Comparison of ENCODE assay signal across 3 cellular contexts in the genomic region with DNA sequence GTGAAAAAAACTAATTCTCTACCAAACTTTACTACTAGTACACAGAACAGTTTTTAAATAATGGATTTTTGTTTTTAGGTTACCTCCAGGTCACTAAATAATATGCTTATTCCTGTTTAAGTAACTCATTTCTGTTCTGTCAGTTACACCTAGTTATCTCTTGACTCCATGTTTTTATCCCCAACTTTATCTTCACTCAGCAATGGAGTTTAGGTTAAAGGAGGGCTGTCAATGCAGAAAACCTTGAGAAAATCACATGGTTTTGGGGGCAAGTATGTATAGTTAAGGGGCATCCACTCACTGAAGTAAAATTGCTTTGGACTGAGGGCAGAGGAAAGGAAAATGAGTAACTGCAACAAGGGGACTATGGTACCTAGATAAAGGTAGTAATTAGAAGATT.
TF ChIP-seq lines count a peak whose summit lies in the region.

No MANE protein-coding gene starts in this region.

TF ChIP-seq in GM23338, 12 proteins besides CTCF, POLR2A, EP300 and RAD21 (continues in another document):
- TF ChIP-seq POLR2AphosphoS5 (IDR thresholded peaks at IDR 0.05; ENCODE audit: low read depth) (no peak), ZNF114 (CRISPR knock-in tag; IDR thresholded peaks at IDR 0.05) (no peak), NANOG (IDR thresholded peaks at IDR 0.05; ENCODE audit: borderline replicate concordance) (no peak), CREB1 (CRISPR knock-in tag; IDR thresholded peaks at IDR 0.05; ENCODE audit: low read depth) (no peak)
- TF ChIP-seq, protein P1, sequence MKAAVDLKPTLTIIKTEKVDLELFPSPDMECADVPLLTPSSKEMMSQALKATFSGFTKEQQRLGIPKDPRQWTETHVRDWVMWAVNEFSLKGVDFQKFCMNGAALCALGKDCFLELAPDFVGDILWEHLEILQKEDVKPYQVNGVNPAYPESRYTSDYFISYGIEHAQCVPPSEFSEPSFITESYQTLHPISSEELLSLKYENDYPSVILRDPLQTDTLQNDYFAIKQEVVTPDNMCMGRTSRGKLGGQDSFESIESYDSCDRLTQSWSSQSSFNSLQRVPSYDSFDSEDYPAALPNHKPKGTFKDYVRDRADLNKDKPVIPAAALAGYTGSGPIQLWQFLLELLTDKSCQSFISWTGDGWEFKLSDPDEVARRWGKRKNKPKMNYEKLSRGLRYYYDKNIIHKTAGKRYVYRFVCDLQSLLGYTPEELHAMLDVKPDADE (IDR thresholded peaks at IDR 0.05) = no peak

TF ChIP-seq in K562, 482 proteins besides CTCF, POLR2A, EP300 and RAD21:
- peak; percentile 64 for TF ChIP-seq TCF3 (CRISPR knock-in tag; IDR thresholded peaks at IDR 0.05)
- no peak for TF ChIP-seq POLR3G (IDR thresholded peaks at IDR 0.05; ENCODE audit: extremely low read depth, insufficient read length, insufficient replicate concordance)
- TF ChIP-seq, protein P2, sequence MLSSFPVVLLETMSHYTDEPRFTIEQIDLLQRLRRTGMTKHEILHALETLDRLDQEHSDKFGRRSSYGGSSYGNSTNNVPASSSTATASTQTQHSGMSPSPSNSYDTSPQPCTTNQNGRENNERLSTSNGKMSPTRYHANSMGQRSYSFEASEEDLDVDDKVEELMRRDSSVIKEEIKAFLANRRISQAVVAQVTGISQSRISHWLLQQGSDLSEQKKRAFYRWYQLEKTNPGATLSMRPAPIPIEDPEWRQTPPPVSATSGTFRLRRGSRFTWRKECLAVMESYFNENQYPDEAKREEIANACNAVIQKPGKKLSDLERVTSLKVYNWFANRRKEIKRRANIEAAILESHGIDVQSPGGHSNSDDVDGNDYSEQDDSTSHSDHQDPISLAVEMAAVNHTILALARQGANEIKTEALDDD (IDR thresholded peaks at IDR 0.05) = peak; percentile 87
- 0 out of 2 replicates have a peak, but pooled peaks have one; percentile 26 for TF ChIP-seq NR2C1 (IDR thresholded peaks at IDR 0.05)
- no peak for TF ChIP-seq NR2C1 (tag; IDR thresholded peaks at IDR 0.05)
- peak; percentile 67 for TF ChIP-seq CBFA2T3 (IDR thresholded peaks at IDR 0.05)
- TF ChIP-seq NCOR1 (IDR thresholded peaks at IDR 0.05) = peak; percentile 47; the same call in 1 of the 2 replicates
- TF ChIP-seq, protein P3, sequence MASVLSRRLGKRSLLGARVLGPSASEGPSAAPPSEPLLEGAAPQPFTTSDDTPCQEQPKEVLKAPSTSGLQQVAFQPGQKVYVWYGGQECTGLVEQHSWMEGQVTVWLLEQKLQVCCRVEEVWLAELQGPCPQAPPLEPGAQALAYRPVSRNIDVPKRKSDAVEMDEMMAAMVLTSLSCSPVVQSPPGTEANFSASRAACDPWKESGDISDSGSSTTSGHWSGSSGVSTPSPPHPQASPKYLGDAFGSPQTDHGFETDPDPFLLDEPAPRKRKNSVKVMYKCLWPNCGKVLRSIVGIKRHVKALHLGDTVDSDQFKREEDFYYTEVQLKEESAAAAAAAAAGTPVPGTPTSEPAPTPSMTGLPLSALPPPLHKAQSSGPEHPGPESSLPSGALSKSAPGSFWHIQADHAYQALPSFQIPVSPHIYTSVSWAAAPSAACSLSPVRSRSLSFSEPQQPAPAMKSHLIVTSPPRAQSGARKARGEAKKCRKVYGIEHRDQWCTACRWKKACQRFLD (CRISPR knock-in tag; IDR thresholded peaks at IDR 0.05) = 0 out of 2 replicates have a peak, but pooled peaks have one; percentile 22
- TF ChIP-seq SMARCA4 (IDR thresholded peaks at IDR 0.05) = 0 out of 2 replicates have a peak, but pooled peaks have one; percentile 16
- TF ChIP-seq DPF2 (IDR thresholded peaks at IDR 0.05) = peak; percentile 42; the same call in 1 of the 2 replicates
- 0 out of 2 replicates have a peak, but pooled peaks have one; percentile 17 for TF ChIP-seq XRCC3 (IDR thresholded peaks at IDR 0.05)
- no peak for TF ChIP-seq TAF9B (IDR thresholded peaks at IDR 0.05; ENCODE audit: partially characterized antibody)
- peak; percentile 58 for TF ChIP-seq ARID1B (IDR thresholded peaks at IDR 0.05)
- no peak for TF ChIP-seq CAMTA2 (CRISPR knock-in tag; conservative IDR thresholded peaks at IDR 0.05)
- no peak for TF ChIP-seq TFAM (CRISPR knock-in tag; conservative IDR thresholded peaks at IDR 0.05)
- peak; percentile 31; the same call in 1 of the 2 replicates for TF ChIP-seq CBFA2T2 (conservative IDR thresholded peaks at IDR 0.05)
- TF ChIP-seq EWSR1 (IDR thresholded peaks at IDR 0.05; ENCODE audit: borderline replicate concordance, low read depth, partially characterized antibody) = peak; percentile 71
- TF ChIP-seq GATAD2B (IDR thresholded peaks at IDR 0.05; ENCODE audit: borderline replicate concordance) = 0 out of 2 replicates have a peak, but pooled peaks have one; percentile 47
- peak; percentile 46; the same call in 1 of the 2 replicates for TF ChIP-seq TAL1 (IDR thresholded peaks at IDR 0.05)

TF ChIP-seq in HepG2, 621 proteins besides CTCF, POLR2A, EP300 and RAD21:
- TF ChIP-seq GTF2F1 (IDR thresholded peaks at IDR 0.05; ENCODE audit: low read length) = no peak
- no peak for TF ChIP-seq ZBTB7A (CRISPR knock-in tag; IDR thresholded peaks at IDR 0.05)
- TF ChIP-seq SOX13 (IDR thresholded peaks at IDR 0.05) = no peak
- no peak for TF ChIP-seq SOX13 (CRISPR knock-in tag; conservative IDR thresholded peaks at IDR 0.05 in 1 of 2, IDR thresholded peaks at IDR 0.05 in 1 of 2)
- no peak for TF ChIP-seq BCL6 (CRISPR knock-in tag; IDR thresholded peaks at IDR 0.05)
- TF ChIP-seq, protein P4, sequence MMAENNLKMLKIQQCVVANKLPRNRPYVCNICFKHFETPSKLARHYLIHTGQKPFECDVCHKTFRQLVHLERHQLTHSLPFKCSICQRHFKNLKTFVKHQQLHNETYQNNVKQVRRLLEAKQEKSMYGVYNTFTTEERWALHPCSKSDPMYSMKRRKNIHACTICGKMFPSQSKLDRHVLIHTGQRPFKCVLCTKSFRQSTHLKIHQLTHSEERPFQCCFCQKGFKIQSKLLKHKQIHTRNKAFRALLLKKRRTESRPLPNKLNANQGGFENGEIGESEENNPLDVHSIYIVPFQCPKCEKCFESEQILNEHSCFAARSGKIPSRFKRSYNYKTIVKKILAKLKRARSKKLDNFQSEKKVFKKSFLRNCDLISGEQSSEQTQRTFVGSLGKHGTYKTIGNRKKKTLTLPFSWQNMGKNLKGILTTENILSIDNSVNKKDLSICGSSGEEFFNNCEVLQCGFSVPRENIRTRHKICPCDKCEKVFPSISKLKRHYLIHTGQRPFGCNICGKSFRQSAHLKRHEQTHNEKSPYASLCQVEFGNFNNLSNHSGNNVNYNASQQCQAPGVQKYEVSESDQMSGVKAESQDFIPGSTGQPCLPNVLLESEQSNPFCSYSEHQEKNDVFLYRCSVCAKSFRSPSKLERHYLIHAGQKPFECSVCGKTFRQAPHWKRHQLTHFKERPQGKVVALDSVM (CRISPR knock-in tag; IDR thresholded peaks at IDR 0.05) = no peak
- no peak for TF ChIP-seq FOXO1 (CRISPR knock-in tag; IDR thresholded peaks at IDR 0.05)
- no peak for TF ChIP-seq SRF (IDR thresholded peaks at IDR 0.05; ENCODE audit: low read depth, low read length)
